In genomic region chr4:150106886-150107285, GRCh38 we compare ENCODE assay signal across 20 cellular contexts. TPM values are rescaled to one million over a fixed set of nuclear protein-coding genes. Genes with fewer than 3 reads are reported as not detected.
"Had no signal": no experiment of that assay in that cellular context is flagged by ENCODE, and none has a peak within 500 bp of the region (broad histone marks: within the 10 kb centered on the region; RNA-seq: fewer than 3 reads in every experiment).

No MANE protein-coding gene starts in this region.

- H3K36me3 Mint-ChIP-seq: activated naive CD8-positive, alpha-beta T cell treated with anti-CD3 and anti-CD28 coated beads for 36 hours; naive thymus-derived CD8-positive, alpha-beta T cell; T-cell had no signal

- H3K27ac Mint-ChIP-seq: activated naive CD8-positive, alpha-beta T cell treated with anti-CD3 and anti-CD28 coated beads for 36 hours; activated T-helper 1 cell treated with anti-CD3 and anti-CD28 coated beads, Interleukin-12 subunit alpha, Interleukin-12 subunit beta, Interleukin-2, Interleukin-4 antibody, amounts not matched to agents 30 ng/mL and 10 ng/mL and 1 ng/mL, durations not matched to agents 14 hours and 24 hours and 36 hours; effector memory CD8-positive, alpha-beta T cell; naive thymus-derived CD8-positive, alpha-beta T cell; progenitor cell of endocrine pancreas; T-cell had no signal

- H3K9me3 Mint-ChIP-seq: activated naive CD8-positive, alpha-beta T cell treated with anti-CD3 and anti-CD28 coated beads for 36 hours; activated T-helper 1 cell treated with anti-CD3 and anti-CD28 coated beads, Interleukin-12 subunit alpha, Interleukin-12 subunit beta, Interleukin-2, Interleukin-4 antibody, amounts not matched to agents 30 ng/mL and 10 ng/mL and 1 ng/mL, durations not matched to agents 14 hours and 24 hours and 36 hours; effector memory CD8-positive, alpha-beta T cell; naive thymus-derived CD8-positive, alpha-beta T cell; T-cell had no signal

- ATAC-seq: activated CD4-positive, CD25-positive, alpha-beta regulatory T cell treated with anti-CD3 and anti-CD28 coated beads, Interleukin-2, amount 50 U/mL, for 24 hours; effector memory CD8-positive, alpha-beta T cell; heart right ventricle; left lobe of liver; mucosa of descending colon; naive thymus-derived CD8-positive, alpha-beta T cell; stimulated activated naive CD8-positive, alpha-beta T cell treated with anti-CD3 and anti-CD28 coated beads, Interleukin-15, Interleukin-2, amounts not matched to agents 100 U/mL and 50 U/mL, for 24 hours; T-cell had no signal

- H3K4me3 ChIP-seq: heart right ventricle, mucosa of descending colon, right atrium auricular region, skin epidermis had no signal

- H3K4me3 Mint-ChIP-seq: activated naive CD8-positive, alpha-beta T cell treated with anti-CD3 and anti-CD28 coated beads for 36 hours; activated T-helper 1 cell treated with anti-CD3 and anti-CD28 coated beads, Interleukin-12 subunit alpha, Interleukin-12 subunit beta, Interleukin-2, Interleukin-4 antibody, amounts not matched to agents 30 ng/mL and 10 ng/mL and 1 ng/mL, durations not matched to agents 14 hours and 24 hours and 36 hours; effector memory CD8-positive, alpha-beta T cell; naive thymus-derived CD8-positive, alpha-beta T cell; T-cell; type B pancreatic cell had no signal

- H3K27me3 Mint-ChIP-seq: progenitor cell of endocrine pancreas, type B pancreatic cell had no signal

- H3K4me1 Mint-ChIP-seq: activated naive CD8-positive, alpha-beta T cell treated with anti-CD3 and anti-CD28 coated beads for 36 hours; naive thymus-derived CD8-positive, alpha-beta T cell; T-cell had no signal

- DNase-seq: activated CD4-positive, alpha-beta T cell treated with anti-CD3 and anti-CD28 coated beads, Interleukin-2, amount 50 U/mL, for 1 hour; activated naive CD8-positive, alpha-beta T cell treated with anti-CD3 and anti-CD28 coated beads for 36 hours; dermis blood vessel endothelial cell; effector memory CD8-positive, alpha-beta T cell; heart right ventricle; mammary epithelial cell; mucosa of descending colon; naive thymus-derived CD8-positive, alpha-beta T cell; stimulated activated CD4-positive, alpha-beta T cell treated with anti-CD3 and anti-CD28 coated beads, Interleukin-4, amount 100 ng/mL, for 24 hours; stimulated activated naive CD8-positive, alpha-beta T cell treated with anti-CD3 and anti-CD28 coated beads, Interleukin-15, Interleukin-2, amounts not matched to agents 100 U/mL and 50 U/mL, for 24 hours; T-cell; T-helper 9 cell had no signal

RNA-seq across cellular contexts. Expression of gene DCLK2, which starts 28.6 kb away (rescaled TPM):
- total RNA-seq: activated CD8-positive, alpha-beta memory T cell treated with anti-CD3 and anti-CD28 coated beads for 36 hours; activated naive CD8-positive, alpha-beta T cell treated with anti-CD3 and anti-CD28 coated beads for 36 hours; naive thymus-derived CD8-positive, alpha-beta T cell had no signal
